8 cellular contexts compared by ENCODE assay signal in the genomic region with DNA sequence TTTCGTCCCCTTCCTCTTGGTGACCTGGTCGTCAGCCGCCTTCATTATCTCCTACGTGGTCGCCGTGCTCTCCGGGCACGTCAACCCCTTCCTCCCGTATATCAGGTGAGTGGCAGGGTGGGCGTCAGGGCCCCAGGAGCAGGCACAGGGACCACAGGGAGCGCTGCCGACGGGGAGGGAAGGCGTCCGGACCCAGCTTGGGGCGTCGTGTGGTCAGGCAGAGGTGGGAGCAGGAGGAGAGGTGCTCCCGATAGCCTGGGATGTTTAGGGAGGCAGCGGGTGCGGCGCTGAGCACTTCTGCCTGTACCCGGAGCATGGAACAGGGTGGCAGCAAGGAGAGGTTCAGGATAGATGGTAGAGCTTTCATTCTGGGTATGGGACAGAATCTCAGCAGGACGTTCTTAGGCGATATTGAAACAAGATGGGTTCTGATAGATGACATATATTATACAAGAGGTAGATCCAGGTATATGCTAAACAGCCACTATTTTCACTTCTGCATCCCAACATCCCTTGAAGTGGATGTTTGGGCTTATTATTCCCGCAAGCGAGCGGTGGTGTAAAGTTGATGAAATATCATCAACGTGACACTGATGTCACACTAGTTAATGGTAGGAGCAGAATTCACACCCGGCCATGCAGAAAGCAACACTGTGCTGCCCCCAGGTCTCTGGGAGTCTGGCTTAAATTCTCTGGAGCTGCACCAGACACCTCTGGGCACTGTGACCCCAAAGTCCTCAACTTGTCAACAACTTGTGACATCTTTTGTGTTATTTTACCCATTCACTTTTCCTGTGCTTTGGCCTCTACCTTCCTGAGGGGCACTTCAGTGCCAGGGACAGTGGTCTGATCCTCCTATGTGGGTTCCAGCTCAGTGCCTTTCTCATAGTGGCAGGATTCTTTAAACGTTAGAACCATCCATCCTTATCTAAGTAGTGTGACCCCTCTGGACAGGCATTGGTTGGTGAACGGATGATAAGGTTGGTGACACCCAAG. TPM values are rescaled to one million over a fixed set of nuclear protein-coding genes. Genes with fewer than 3 reads are reported as not detected.
DNase-seq lines count a peak whose midpoint lies in the region; ATAC-seq and TF ChIP-seq lines count a peak whose summit lies in the region.

No MANE protein-coding gene starts in this region.

- H3K4me3 ChIP-seq in coronary artery, result peak overlapping the region; percentile 84
- peak overlapping the region; percentile 74 for H3K4me3 ChIP-seq in urinary bladder (ENCODE audit: low read depth, low read length)

- in situ Hi-C loops in GM13977 (cut with MboI; ENCODE audit: low pct_unique_long_range_greater_than_20kb, low sequenced_read_pairs, unreplicated experiment), result no loop called here

- TF ChIP-seq CTCF in GM13977 (IDR thresholded peaks at IDR 0.05; ENCODE audit: extremely low read depth, insufficient read depth, missing control alignments) (no peak), coronary artery (IDR thresholded peaks at IDR 0.05) (no peak)

- H3K36me3 ChIP-seq in urinary bladder (ENCODE audit: insufficient read depth), result no peaks in the 10 kb centered on the region

- no peaks in the 10 kb centered on the region for H3K4me1 ChIP-seq in urinary bladder (ENCODE audit: insufficient read depth)

- peak; percentile 34 for DNase-seq in 8988T
- DNase-seq in GM13977 (ENCODE audit: low spot score), result peak; percentile 35
- peak; percentile 35 for DNase-seq in RKO (ENCODE audit: low spot score)
- peak; percentile 80 for DNase-seq in coronary artery (ENCODE audit: low spot score)
- DNase-seq in lung microvascular endothelial cell (ENCODE audit: low read depth in 2 of 2), result peak; percentile 48 to 49
- DNase-seq in cerebellar nuclear complex (lab: John Stamatoyannopoulos, UW), result no peak

- H3K27ac ChIP-seq in coronary artery (peak overlapping the region; percentile 86 to 96), urinary bladder (ENCODE audit: low read depth) (peak overlapping the region; percentile 99)

- ATAC-seq in HG02885 (IDR thresholded peaks at IDR 0.05; ENCODE audit: poor library complexity, unreplicated experiment), result peak; percentile 27

- WGBS in urinary bladder, result 8% methylated on average over 31 of the region's 31 CpGs

RNA-seq across cellular contexts. Expression of a gene that starts 0.7 kb away (rescaled TPM):
- 23.6 and 26.8 TPM in 2 replicates for total RNA-seq in lung microvascular endothelial cell
- total RNA-seq in urinary bladder, result 14.0 TPM
- 19.4 TPM for polyA plus RNA-seq in urinary bladder

RNA-seq across cellular contexts. Expression of a gene that starts 47.4 kb away (rescaled TPM):
- total RNA-seq in lung microvascular endothelial cell (23.5 and 25.0 TPM in 2 replicates), urinary bladder (59.3 TPM)
- 15.2 TPM for polyA plus RNA-seq in urinary bladder

Comparison
In these comparisons a context has a peak if more than half of its experiments do, and no peak if none do; other contexts are left out.
1. DNase-seq: peak in 8988T (single experiment), GM13977 (single experiment), RKO (single experiment), coronary artery (single experiment) and lung microvascular endothelial cell (2 of 2); none in cerebellar nuclear complex (0 of 2).